17 cellular contexts compared by ENCODE assay signal in the genomic region with DNA sequence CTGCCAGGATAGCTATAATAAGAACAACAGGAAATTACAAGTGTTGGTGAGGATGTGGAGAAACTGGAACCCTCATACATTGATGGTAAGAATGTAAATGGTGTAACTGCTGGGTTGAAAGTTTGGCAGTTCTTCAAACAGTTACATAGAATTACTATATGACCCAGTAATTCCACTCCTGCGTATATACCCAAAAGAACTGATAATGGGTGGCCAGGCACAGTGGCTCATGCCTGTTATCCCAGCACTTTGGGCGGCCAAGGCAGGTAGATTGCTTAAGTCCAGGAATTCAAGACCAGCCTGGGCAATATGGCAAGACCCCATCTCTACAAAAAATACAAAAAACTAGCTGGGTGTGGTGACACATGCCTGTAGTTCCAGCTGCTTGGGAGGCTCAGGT.
"Had no signal": no experiment of that assay in that cellular context is flagged by ENCODE, and none has a peak within 500 bp of the region (broad histone marks: within the 10 kb centered on the region; RNA-seq: fewer than 3 reads in every experiment).

No MANE protein-coding gene starts in this region.

- H3K4me1 ChIP-seq: psoas muscle had no signal

- ATAC-seq: activated CD8-positive, alpha-beta T cell treated with anti-CD3 and anti-CD28 coated beads for 36 hours; activated T-cell treated with anti-CD3 and anti-CD28 coated beads, Interleukin-2, amount 50 U/mL, for 72 hours; heart left ventricle; left lobe of liver; natural killer cell; psoas muscle; upper lobe of right lung had no signal

- H3K36me3 ChIP-seq: esophagus muscularis mucosa, heart left ventricle, suprapubic skin, upper lobe of right lung had no signal

- H3K27me3 ChIP-seq: esophagus muscularis mucosa, heart left ventricle, suprapubic skin, upper lobe of right lung had no signal

- H3K9me3 ChIP-seq: esophagus muscularis mucosa, heart left ventricle, psoas muscle, suprapubic skin, upper lobe of right lung had no signal

- H3K27ac ChIP-seq: esophagus muscularis mucosa, heart left ventricle, psoas muscle, suprapubic skin, upper lobe of right lung had no signal

- DNase-seq: activated CD4-positive, alpha-beta T cell treated with anti-CD3 and anti-CD28 coated beads for 4 hours; activated CD8-positive, alpha-beta memory T cell treated with anti-CD3 and anti-CD28 coated beads, Interleukin-2, amount 50 U/mL, for 4 hours; activated CD8-positive, alpha-beta T cell treated with anti-CD3 and anti-CD28 coated beads for 36 hours; activated gamma-delta T cell treated with Interleukin-2 at 50 U/mL for 16 hours; activated naive CD8-positive, alpha-beta T cell treated with anti-CD3 and anti-CD28 coated beads, Interleukin-2, amount 10 ng/mL, durations not matched to agents 7 days and 5 days; activated T-cell treated with anti-CD3 and anti-CD28 coated beads, Interleukin-2, amount 50 U/mL, for 72 hours; heart left ventricle; mammary epithelial cell; natural killer cell; psoas muscle; stimulated activated CD4-positive, alpha-beta T cell treated with anti-CD3 and anti-CD28 coated beads, Interleukin-12 subunit alpha, Interleukin-12 subunit beta, amount 100 ng/mL, for 4 hours; stimulated activated CD4-positive, alpha-beta T cell treated with anti-CD3 and anti-CD28 coated beads, Interleukin-2, amount 100 ng/mL, for 48 hours; stimulated activated naive CD4-positive, alpha-beta T cell treated with Interleukin-2 at 50 U/mL for 16 hours; upper lobe of right lung had no signal

- H3K4me3 ChIP-seq: esophagus muscularis mucosa, heart left ventricle, psoas muscle, suprapubic skin, upper lobe of right lung had no signal
